Comparison of ENCODE assay signal across 8 cellular contexts in the genomic region with DNA sequence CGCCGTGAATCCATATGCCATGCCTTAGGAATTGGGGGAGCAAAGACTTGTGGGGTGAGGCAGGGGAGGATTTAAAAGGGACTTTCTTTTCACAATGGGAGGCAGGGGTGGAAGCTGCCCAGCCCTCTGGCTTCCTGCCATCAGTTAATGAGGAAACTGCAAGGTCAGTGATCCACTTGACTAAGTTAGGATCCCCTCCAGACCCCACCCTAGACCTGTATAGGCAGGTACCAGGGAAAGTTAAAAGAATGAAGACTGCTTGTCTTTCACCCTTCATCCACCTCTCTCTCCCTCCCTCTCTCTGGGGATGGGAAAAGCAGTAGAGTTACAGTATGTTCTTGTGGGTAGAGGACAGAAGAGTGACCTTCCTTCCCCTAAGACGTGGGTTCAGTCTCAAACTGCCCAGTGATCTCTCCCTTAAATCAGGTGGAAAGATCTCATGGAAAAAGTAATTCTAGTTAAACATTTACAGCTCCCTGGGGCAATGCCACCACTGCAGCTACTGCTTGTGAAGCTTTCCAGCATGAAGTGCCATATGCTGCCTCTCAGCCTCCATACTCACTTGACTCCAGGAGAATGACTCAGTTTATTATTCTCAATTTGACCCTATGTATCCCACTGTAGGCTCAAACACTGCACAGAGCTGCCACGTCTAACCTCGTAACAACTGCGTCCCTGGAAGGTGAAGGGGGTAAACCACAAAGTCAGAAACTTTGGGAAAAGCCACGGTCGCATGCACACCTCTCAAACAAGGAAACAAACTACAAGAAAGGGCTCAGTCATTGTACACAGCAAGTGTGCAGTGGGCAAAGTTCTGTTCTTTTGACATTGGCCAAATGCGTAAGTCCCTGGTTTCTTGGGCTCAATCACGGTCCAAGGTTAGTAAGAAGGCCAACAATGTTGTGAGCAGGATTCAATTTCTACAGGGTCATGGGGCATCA. TPM values are rescaled to one million over a fixed set of nuclear protein-coding genes. Genes with fewer than 3 reads are reported as not detected.
DNase-seq lines count a peak whose midpoint lies in the region; ATAC-seq and TF ChIP-seq lines count a peak whose summit lies in the region.

No MANE protein-coding gene starts in this region.

- H3K9ac ChIP-seq in skeletal muscle tissue (ENCODE audit: low read depth in 1 of 3, low read length in 3 of 3), result peak overlapping the region; percentile 98 to 99 (median 98)

- H3K4me3 ChIP-seq in HAP-1, result peak overlapping the region; percentile 88
- peak overlapping the region; percentile 90 for H3K4me3 ChIP-seq in WI38 (ENCODE audit: low read depth, low read length)
- peak overlapping the region; percentile 48 for H3K4me3 ChIP-seq in right cardiac atrium (ENCODE audit: low read length)
- peak overlapping the region; percentile 98 to 100 (median 99) for H3K4me3 ChIP-seq in skeletal muscle tissue (ENCODE audit: low read length in 3 of 3)
- no peak overlapping the region for H3K4me3 ChIP-seq in lower leg skin (ENCODE audit: low read depth, poor library complexity, severe bottlenecking)

- in situ Hi-C loops in HAP-1 (cut with MboI; ENCODE audit: low sequenced_read_pairs), result no loop called here

- H3K4me1 ChIP-seq in HAP-1 (peaks cover 7% of the 10 kb centered on the region), right cardiac atrium (ENCODE audit: control insufficient read depth, insufficient read depth, low read length) (peaks cover 5% of the 10 kb centered on the region), skeletal muscle tissue (ENCODE audit: control insufficient read depth in 3 of 3, insufficient read depth in 3 of 3, low read length in 3 of 3) (peaks cover 19 to 27% (median 22%) of the 10 kb centered on the region in 3 donors)

- intact Hi-C loops in right cardiac atrium (cut with DNase I) (no loop called here), lower leg skin (cut with DNase I; ENCODE audit: low total_unique reads) (no loop called here)

- no peak for DNase-seq in HAP-1 (ENCODE audit: low spot score in 2 of 2)
- DNase-seq in right cardiac atrium, result no peak
- DNase-seq in DMS79 treated with DMSO at 0.1 percent for 48 hours (lab: John Stamatoyannopoulos, UW), result no peak
- no peak for DNase-seq in lower leg skin (ENCODE audit: low spot score in 2 of 2)

- ATAC-seq in right cardiac atrium (no peak), GM18520 (IDR thresholded peaks at IDR 0.05; ENCODE audit: unreplicated experiment) (no peak), GM21825 (IDR thresholded peaks at IDR 0.05; ENCODE audit: unreplicated experiment) (no peak)

- TF ChIP-seq POLR2A in lower leg skin (IDR thresholded peaks at IDR 0.05), result no peak

- H3K27me3 ChIP-seq in HAP-1 (ENCODE audit: low read depth), result peaks cover 5% of the 10 kb centered on the region; the same call in 1 of the 2 replicates
- H3K27me3 ChIP-seq in right cardiac atrium (ENCODE audit: control insufficient read depth, insufficient read depth), result no peaks in the 10 kb centered on the region
- H3K27me3 ChIP-seq in skeletal muscle tissue (ENCODE audit: control insufficient read depth in 3 of 3, insufficient read depth in 3 of 3, low read length in 3 of 3), result no peaks in the 10 kb centered on the region

- TF ChIP-seq CTCF in WI38 (IDR thresholded peaks at IDR 0.05; ENCODE audit: low read depth, low read length) (no peak), lower leg skin (IDR thresholded peaks at IDR 0.05) (no peak)

- no peak overlapping the region for H3K27ac ChIP-seq in right cardiac atrium (ENCODE audit: low read length)
- no peak overlapping the region for H3K27ac ChIP-seq in skeletal muscle tissue (ENCODE audit: low read depth, low read length)

- H3K9me3 ChIP-seq in HAP-1 (no peaks in the 10 kb centered on the region), right cardiac atrium (ENCODE audit: control insufficient read depth, low read length) (no peaks in the 10 kb centered on the region), skeletal muscle tissue (ENCODE audit: control insufficient read depth in 3 of 3, low read length in 3 of 3) (no peaks in the 10 kb centered on the region)

- H3K36me3 ChIP-seq in HAP-1 (replicated peaks) (peaks cover 11% of the 10 kb centered on the region), skeletal muscle tissue (ENCODE audit: control insufficient read depth in 3 of 3, insufficient read depth in 3 of 3, low read length in 3 of 3) (peaks cover 8 to 13% (median 11%) of the 10 kb centered on the region in 3 donors)

- WGBS in right cardiac atrium, result 84% methylated on average over 10 of the region's 10 CpGs
- 77 to 78% methylated on average over 10 of the region's 10 CpGs for WGBS in lower leg skin, 2 donors

RNA-seq across cellular contexts. Expression of gene COA3, which starts 1.2 kb away (rescaled TPM):
- total RNA-seq in right cardiac atrium (10 to 100 TPM; 64.4 to 74.4 (median 70.7) TPM), skeletal muscle tissue (99.2 TPM), lower leg skin (10 to 100 TPM; 40.7 to 64.0 (median 61.1) TPM)
- polyA plus RNA-seq in right cardiac atrium, result 142 TPM

RNA-seq across cellular contexts. Expression of gene CNTD1, which starts 1.3 kb away (rescaled TPM):
- total RNA-seq in right cardiac atrium (under 1 TPM in 2 of 4 donors, not detected in 2; 0.20 to 0.53 TPM), skeletal muscle tissue (1.0 TPM), lower leg skin (1 to 10 TPM in 1 of 4 donors, under 1 TPM in 1, not detected in 2; 0.17 to 1.4 TPM)
- polyA plus RNA-seq in right cardiac atrium, result 0.59 TPM

RNA-seq across cellular contexts. Expression of gene WNK4, which starts 16.9 kb away (rescaled TPM):
- total RNA-seq in right cardiac atrium (not detected), skeletal muscle tissue (not detected), lower leg skin (1 to 10 TPM in 1 of 4 donors, under 1 TPM in 1, not detected in 2; 0.62 to 1.0 TPM)
- polyA plus RNA-seq in right cardiac atrium, result 0.05 TPM

RNA-seq across cellular contexts. Expression of gene VPS25, which starts 24.1 kb away (rescaled TPM):
- total RNA-seq in right cardiac atrium, result 10 to 100 TPM; 32.0 to 37.7 (median 33.0) TPM
- 42.7 TPM for polyA plus RNA-seq in right cardiac atrium
- 38.6 TPM for total RNA-seq in skeletal muscle tissue
- total RNA-seq in lower leg skin, result 10 to 100 TPM; 39.2 to 79.8 (median 61.0) TPM

RNA-seq across cellular contexts. Expression of gene BECN1, which starts 26.7 kb away (rescaled TPM):
- total RNA-seq in right cardiac atrium, result 10 to 100 TPM; 69.6 to 88.1 (median 71.8) TPM
- 54.3 TPM for polyA plus RNA-seq in right cardiac atrium
- total RNA-seq in skeletal muscle tissue, result 44.9 TPM
- total RNA-seq in lower leg skin, result 100 to 1,000 TPM in 2 of 4 donors, 10 to 100 TPM in 2; 70.7 to 113 (median 93.0) TPM
